Comparison of ENCODE assay signal across 2 cellular contexts in the genomic region with DNA sequence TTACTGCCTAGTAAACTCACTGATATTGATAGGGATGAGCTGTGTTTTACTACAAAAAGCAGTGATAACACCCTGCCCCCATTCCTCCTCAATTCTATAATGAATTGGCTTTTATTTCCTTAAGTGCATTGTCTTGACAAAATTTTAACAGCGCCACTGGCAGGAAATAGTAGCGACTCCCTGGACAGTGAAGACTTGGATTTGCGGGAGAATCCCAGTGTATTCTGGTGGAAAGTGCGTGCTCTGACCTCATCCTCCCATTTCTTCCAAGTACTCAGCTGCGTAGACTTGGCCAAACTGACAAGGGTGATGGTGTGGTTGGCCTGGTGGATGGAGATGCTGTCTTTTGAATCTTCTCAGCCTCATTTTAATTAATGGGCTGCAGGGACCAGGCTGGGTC.
TF ChIP-seq lines count a peak whose summit lies in the region.

No MANE protein-coding gene starts in this region.

TF ChIP-seq in IMR-90, 13 proteins besides CTCF, POLR2A, EP300 and RAD21:
- no peak for TF ChIP-seq SMC3 (IDR thresholded peaks at IDR 0.05; ENCODE audit: low read depth, low read length)
- TF ChIP-seq MAZ (IDR thresholded peaks at IDR 0.05; ENCODE audit: borderline replicate concordance, low read depth, low read length) = no peak
- TF ChIP-seq RCOR1 (IDR thresholded peaks at IDR 0.05; ENCODE audit: insufficient replicate concordance, low read length) = no peak
- no peak for TF ChIP-seq FOS (IDR thresholded peaks at IDR 0.05; ENCODE audit: low read depth, low read length)
- no peak for TF ChIP-seq NFE2L2 (IDR thresholded peaks at IDR 0.05; ENCODE audit: low read depth, low read length)
- TF ChIP-seq RFX5 (IDR thresholded peaks at IDR 0.05; ENCODE audit: low read depth, low read length) = no peak
- no peak for TF ChIP-seq MAFK (IDR thresholded peaks at IDR 0.05; ENCODE audit: low read depth, low read length)
- TF ChIP-seq CEBPB (IDR thresholded peaks at IDR 0.05; ENCODE audit: low read depth, low read length) = no peak
- TF ChIP-seq, protein P1, sequence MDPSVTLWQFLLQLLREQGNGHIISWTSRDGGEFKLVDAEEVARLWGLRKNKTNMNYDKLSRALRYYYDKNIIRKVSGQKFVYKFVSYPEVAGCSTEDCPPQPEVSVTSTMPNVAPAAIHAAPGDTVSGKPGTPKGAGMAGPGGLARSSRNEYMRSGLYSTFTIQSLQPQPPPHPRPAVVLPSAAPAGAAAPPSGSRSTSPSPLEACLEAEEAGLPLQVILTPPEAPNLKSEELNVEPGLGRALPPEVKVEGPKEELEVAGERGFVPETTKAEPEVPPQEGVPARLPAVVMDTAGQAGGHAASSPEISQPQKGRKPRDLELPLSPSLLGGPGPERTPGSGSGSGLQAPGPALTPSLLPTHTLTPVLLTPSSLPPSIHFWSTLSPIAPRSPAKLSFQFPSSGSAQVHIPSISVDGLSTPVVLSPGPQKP (IDR thresholded peaks at IDR 0.05; ENCODE audit: borderline replicate concordance, low read depth, low read length) = no peak
- no peak for TF ChIP-seq MXI1 (IDR thresholded peaks at IDR 0.05; ENCODE audit: borderline replicate concordance, low read depth, low read length)
- TF ChIP-seq BHLHE40 (IDR thresholded peaks at IDR 0.05; ENCODE audit: low read depth, low read length) = no peak
- TF ChIP-seq, protein P2, sequence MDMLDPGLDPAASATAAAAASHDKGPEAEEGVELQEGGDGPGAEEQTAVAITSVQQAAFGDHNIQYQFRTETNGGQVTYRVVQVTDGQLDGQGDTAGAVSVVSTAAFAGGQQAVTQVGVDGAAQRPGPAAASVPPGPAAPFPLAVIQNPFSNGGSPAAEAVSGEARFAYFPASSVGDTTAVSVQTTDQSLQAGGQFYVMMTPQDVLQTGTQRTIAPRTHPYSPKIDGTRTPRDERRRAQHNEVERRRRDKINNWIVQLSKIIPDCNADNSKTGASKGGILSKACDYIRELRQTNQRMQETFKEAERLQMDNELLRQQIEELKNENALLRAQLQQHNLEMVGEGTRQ (IDR thresholded peaks at IDR 0.05; ENCODE audit: low read depth, low read length) = no peak
- TF ChIP-seq CHD1 (IDR thresholded peaks at IDR 0.05; ENCODE audit: low read depth, low read length) = no peak

TF ChIP-seq in H1, 55 proteins besides CTCF, POLR2A, EP300 and RAD21:
- TF ChIP-seq ZNF274 (IDR thresholded peaks at IDR 0.05; ENCODE audit: borderline replicate concordance, extremely low read depth, low read length) (no peak), YY1 (IDR thresholded peaks at IDR 0.05; ENCODE audit: low read depth, low read length) (no peak), ASH2L (IDR thresholded peaks at IDR 0.05; ENCODE audit: low read length) (no peak), TEAD4 (IDR thresholded peaks at IDR 0.05; ENCODE audit: low read depth, low read length) (no peak), JUN (IDR thresholded peaks at IDR 0.05; ENCODE audit: low read depth, low read length) (no peak), BCL11A (IDR thresholded peaks at IDR 0.05; ENCODE audit: low read depth in 2 of 2, low read length in 2 of 2) (no peak), RFX5 (IDR thresholded peaks at IDR 0.05; ENCODE audit: borderline replicate concordance, low read depth, low read length) (no peak), FOSL1 (IDR thresholded peaks at IDR 0.05; ENCODE audit: insufficient read depth, low read depth, low read length) (no peak), SIX5 (IDR thresholded peaks at IDR 0.05; ENCODE audit: low read depth, low read length) (no peak), SP2 (IDR thresholded peaks at IDR 0.05; ENCODE audit: low read length) (no peak), CREB1 (IDR thresholded peaks at IDR 0.05) (no peak), CEBPB (IDR thresholded peaks at IDR 0.05; ENCODE audit: low read depth, low read length) (no peak), POLR2AphosphoS5 (IDR thresholded peaks at IDR 0.05; ENCODE audit: low read depth, low read length) (no peak), EZH2 (IDR thresholded peaks at IDR 0.05; ENCODE audit: low read depth, low read length, severe bottlenecking) (no peak), RNF2 (IDR thresholded peaks at IDR 0.05; ENCODE audit: borderline replicate concordance, low read depth, low read length, missing control alignments, poor library complexity, severe bottlenecking) (no peak), CBX8 (IDR thresholded peaks at IDR 0.05; ENCODE audit: borderline replicate concordance, low read depth, low read length) (no peak), NANOG (IDR thresholded peaks at IDR 0.05; ENCODE audit: insufficient read depth, low read depth, low read length, poor library complexity, severe bottlenecking) (no peak), JUND (IDR thresholded peaks at IDR 0.05; ENCODE audit: low read length) (no peak), HDAC2 (IDR thresholded peaks at IDR 0.05; ENCODE audit: borderline replicate concordance in 1 of 2, low read depth in 2 of 2, low read length in 2 of 2) (no peak)
